Comparison of ENCODE assay signal across 1 cellular context in genomic region chr7:45061352-45061751, GRCh38.
TF ChIP-seq lines count a peak whose summit lies in the region.

No MANE protein-coding gene starts in this region.

TF ChIP-seq in GM12878, 131 proteins besides CTCF, POLR2A, EP300 and RAD21:
- no peak for TF ChIP-seq FOXK2 (IDR thresholded peaks at IDR 0.05)
- no peak for TF ChIP-seq MTA3 (IDR thresholded peaks at IDR 0.05; ENCODE audit: borderline replicate concordance, low read length)
- no peak for TF ChIP-seq JUND (IDR thresholded peaks at IDR 0.05; ENCODE audit: low read depth, low read length)
- no peak for TF ChIP-seq CEBPB (IDR thresholded peaks at IDR 0.05; ENCODE audit: borderline replicate concordance in 1 of 2, low read depth in 2 of 2, low read length in 2 of 2)
- TF ChIP-seq MEF2B (IDR thresholded peaks at IDR 0.05; ENCODE audit: partially characterized antibody, poor library complexity, severe bottlenecking) = no peak
- no peak for TF ChIP-seq E2F8 (IDR thresholded peaks at IDR 0.05; ENCODE audit: low read depth, partially characterized antibody)
- no peak for TF ChIP-seq STAT3 (IDR thresholded peaks at IDR 0.05; ENCODE audit: low read depth, low read length)
- TF ChIP-seq RUNX3 (IDR thresholded peaks at IDR 0.05; ENCODE audit: low read length) = no peak
- no peak for TF ChIP-seq CHD2 (IDR thresholded peaks at IDR 0.05; ENCODE audit: borderline replicate concordance, low read depth, low read length)
- no peak for TF ChIP-seq SUZ12 (IDR thresholded peaks at IDR 0.05; ENCODE audit: unreplicated experiment)
- no peak for TF ChIP-seq RFX5 (IDR thresholded peaks at IDR 0.05; ENCODE audit: low read depth, low read length)
- no peak for TF ChIP-seq ZNF687 (IDR thresholded peaks at IDR 0.05)
- TF ChIP-seq REST (IDR thresholded peaks at IDR 0.05; ENCODE audit: low read depth, low read length) = no peak
- TF ChIP-seq CHD1 (IDR thresholded peaks at IDR 0.05; ENCODE audit: low read depth, low read length) = no peak
TF ChIP-seq in GM12878: peak in this region for 0.
